Comparison of ENCODE assay signal across 25 cellular contexts in genomic region chr18:13323186-13323585, GRCh38.
"Had no signal": no experiment of that assay in that cellular context is flagged by ENCODE, and none has a peak within 500 bp of the region (broad histone marks: within the 10 kb centered on the region; RNA-seq: fewer than 3 reads in every experiment).

No MANE protein-coding gene starts in this region.

- H3K4me3 Mint-ChIP-seq: naive thymus-derived CD8-positive, alpha-beta T cell; nephron progenitor cell; stimulated activated effector memory CD8-positive, alpha-beta T cell treated with anti-CD3 and anti-CD28 coated beads, Interleukin-12 subunit alpha, Interleukin-12 subunit beta, amount 100 ng/mL, for 72 hours had no signal

- DNase-seq: dorsolateral prefrontal cortex; effector CD4-positive, alpha-beta T cell; foreskin keratinocyte; glutamatergic neuron; hypothalamus; left ventricle myocardium superior; lower lobe of right lung; naive thymus-derived CD8-positive, alpha-beta T cell; nephron progenitor cell; nucleus accumbens; stimulated activated CD4-positive, alpha-beta T cell treated with anti-CD3 and anti-CD28 coated beads, Interleukin-12 subunit alpha, Interleukin-12 subunit beta, amount 100 ng/mL, for 4 hours; stimulated activated CD4-positive, alpha-beta T cell treated with anti-CD3 and anti-CD28 coated beads, Interleukin-1b, Interleukin-23, amount 100 ng/mL, for 48 hours; stimulated activated CD4-positive, alpha-beta T cell treated with anti-CD3 and anti-CD28 coated beads, Interleukin-4, amount 100 ng/mL, for 24 hours; stimulated activated naive CD4-positive, alpha-beta T cell treated with Interleukin-2 at 50 U/mL for 16 hours; stomach; upper lobe of right lung had no signal

- H3K9me3 ChIP-seq: lower lobe of right lung, prostate gland, right atrium auricular region, upper lobe of right lung, vagina had no signal

- H3K27me3 ChIP-seq: dorsolateral prefrontal cortex, foreskin keratinocyte, right atrium auricular region, stomach, tibial nerve, upper lobe of right lung, vagina had no signal

- H3K36me3 Mint-ChIP-seq: stimulated activated effector memory CD8-positive, alpha-beta T cell treated with anti-CD3 and anti-CD28 coated beads, Interleukin-12 subunit alpha, Interleukin-12 subunit beta, amount 100 ng/mL, for 72 hours had no signal

- FAIRE-seq: colon, keratinocyte had no signal

- H3K4me1 ChIP-seq: foreskin keratinocyte, lower lobe of right lung, prostate gland, upper lobe of right lung had no signal

- H3K36me3 ChIP-seq: lower lobe of right lung, prostate gland, right atrium auricular region, stomach, tibial nerve, upper lobe of right lung, vagina had no signal

- H3K27me3 Mint-ChIP-seq: naive thymus-derived CD8-positive, alpha-beta T cell had no signal

- ATAC-seq: foreskin keratinocyte; left ventricle myocardium superior; lower lobe of right lung; naive thymus-derived CD8-positive, alpha-beta T cell; sciatic nerve; stimulated activated effector memory CD8-positive, alpha-beta T cell treated with anti-CD3 and anti-CD28 coated beads, Interleukin-12 subunit alpha, Interleukin-12 subunit beta, amount 100 ng/mL, for 72 hours; upper lobe of right lung had no signal

- H3K27ac ChIP-seq: dorsolateral prefrontal cortex, foreskin keratinocyte, lower lobe of right lung, prostate gland, right atrium auricular region, stomach, tibial nerve, upper lobe of right lung, vagina had no signal

- H3K4me2 ChIP-seq: smooth muscle cell had no signal

- H3K9me3 Mint-ChIP-seq: stimulated activated effector memory CD8-positive, alpha-beta T cell treated with anti-CD3 and anti-CD28 coated beads, Interleukin-12 subunit alpha, Interleukin-12 subunit beta, amount 100 ng/mL, for 72 hours had no signal

- H3K4me3 ChIP-seq: dorsolateral prefrontal cortex, lower lobe of right lung, prostate gland, right atrium auricular region, smooth muscle cell, stomach, tibial nerve, upper lobe of right lung, vagina had no signal

- H3K27ac Mint-ChIP-seq: nephron progenitor cell; stimulated activated effector memory CD8-positive, alpha-beta T cell treated with anti-CD3 and anti-CD28 coated beads, Interleukin-12 subunit alpha, Interleukin-12 subunit beta, amount 100 ng/mL, for 72 hours had no signal
